In genomic region chr4:109121561-109121960, GRCh38 we compare ENCODE assay signal across 11 cellular contexts.
"Had no signal": no experiment of that assay in that cellular context is flagged by ENCODE, and none has a peak within 500 bp of the region (broad histone marks: within the 10 kb centered on the region; RNA-seq: fewer than 3 reads in every experiment).

No MANE protein-coding gene starts in this region.

- H2AFZ ChIP-seq: GM23248, GM23338 had no signal

- H3K9ac ChIP-seq: GM23248 had no signal

- DNase-seq: GM23248, GOT3, H7, H9, HCEC 1CT, HFFc6 had no signal

- FAIRE-seq: H1, H54 had no signal

- H3K36me3 ChIP-seq: HAP-1 had no signal

- H3K9me3 ChIP-seq: HAP-1 had no signal

- H3K27ac ChIP-seq: GM23248 had no signal

- H3K4me1 ChIP-seq: HAP-1 had no signal

- H3K4me3 ChIP-seq: GM23248, GM23338, HAP-1 had no signal

- ATAC-seq: GM23338, HCT116 had no signal

- H3K4me2 ChIP-seq: GM23338 had no signal
